Comparison of ENCODE assay signal across 19 cellular contexts in genomic region chr1:183711165-183711678, GRCh38. TPM values are rescaled to one million over a fixed set of nuclear protein-coding genes. Genes with fewer than 3 reads are reported as not detected.
DNase-seq lines count a peak whose midpoint lies in the region; ATAC-seq and TF ChIP-seq lines count a peak whose summit lies in the region.
"Had no signal": no experiment of that assay in that cellular context is flagged by ENCODE, and none has a peak within 500 bp of the region (broad histone marks: within the 10 kb centered on the region; RNA-seq: fewer than 3 reads in every experiment).

No MANE protein-coding gene starts in this region.

- no peak overlapping the region for H3K4me2 ChIP-seq in mesenchymal stem cell (ENCODE audit: low read length, poor library complexity, severe bottlenecking)
- H3K4me2 ChIP-seq: GM23338 had no signal

- no peak overlapping the region for H4K8ac ChIP-seq in mesenchymal stem cell (ENCODE audit: low read length)

- TF ChIP-seq POLR2A in heart left ventricle (IDR thresholded peaks at IDR 0.05) = no peak

- DNase-seq in Right ventricle myocardium inferior (ENCODE audit: missing footprints) (no peak), cardiac septum (ENCODE audit: low spot score) (no peak), heart left ventricle (no peak), mesenchymal stem cell (no peak), activated gamma-delta T cell (lab: John Stamatoyannopoulos, UW) (no peak), T1000 (lab: John Stamatoyannopoulos, UW) (no peak)
- DNase-seq: Karpas-422, NCI-H1417, NCI-H2081 treated with DMSO at 0.1 percent for 48 hours, NCI-H2227 treated with DMSO at 0.1 percent for 48 hours, NCI-H510A had no signal

- no peak overlapping the region for H3K23ac ChIP-seq in mesenchymal stem cell (ENCODE audit: low read length in 2 of 2)

- H2AFZ ChIP-seq in mesenchymal stem cell (ENCODE audit: low read depth, low read length) = no peak overlapping the region
- H2AFZ ChIP-seq: GM23338 had no signal

- no peak overlapping the region for H3K9ac ChIP-seq in mesenchymal stem cell (ENCODE audit: low read length)

- ATAC-seq in Right ventricle myocardium inferior (peak; percentile 14), heart left ventricle (peak; percentile 20 to 37 (median 26)), GM19328 (IDR thresholded peaks at IDR 0.05; ENCODE audit: unreplicated experiment) (no peak)
- ATAC-seq: GM23338, Panc1 had no signal

- H4K91ac ChIP-seq in mesenchymal stem cell (ENCODE audit: low read length) = peak overlapping the region; percentile 20

- no peak overlapping the region for H2AK5ac ChIP-seq in mesenchymal stem cell (ENCODE audit: low read length, severe bottlenecking)

- no peaks in the 10 kb centered on the region for H3K36me3 ChIP-seq in heart left ventricle
- H3K36me3 ChIP-seq in mesenchymal stem cell (ENCODE audit: control insufficient read depth in 1 of 2, insufficient read depth in 2 of 2, low read depth in 1 of 2, low read length in 2 of 2) = peaks cover 0 to 6% of the 10 kb centered on the region in 2 experiments
- H3K36me3 ChIP-seq: SJSA1 had no signal

- H3K14ac ChIP-seq in mesenchymal stem cell (ENCODE audit: low read length in 2 of 2) = peak overlapping the region in 1 of 2 experiments; percentile 72

- H3K4me1 ChIP-seq in heart left ventricle (peaks cover 0 to 45% (median 24%) of the 10 kb centered on the region in 12 donors), mesenchymal stem cell (ENCODE audit: control insufficient read depth, insufficient read depth, low read depth, low read length) (peaks cover 2% of the 10 kb centered on the region)

- H3K18ac ChIP-seq in mesenchymal stem cell (ENCODE audit: low read depth in 1 of 2, low read length in 2 of 2) = peak overlapping the region in 1 of 2 experiments; percentile 11

- intact Hi-C loops in Right ventricle myocardium inferior (cut with DNase I) = no loop called here
- intact Hi-C loops in cardiac septum (cut with DNase I) = no loop called here
- intact Hi-C loops in heart left ventricle (cut with DNase I) = no loop called here

- H2BK120ac ChIP-seq in mesenchymal stem cell (ENCODE audit: low read depth, low read length) = no peak overlapping the region

- TF ChIP-seq CTCF in heart left ventricle (IDR thresholded peaks at IDR 0.05) = no peak

- WGBS in heart left ventricle, 4 donors = 76 to 85% (median 81%) methylated on average over 2 of the region's 2 CpGs
- 95% methylated on average over 2 of the region's 2 CpGs for WGBS in mesenchymal stem cell

- H3K27ac ChIP-seq in heart left ventricle (peak overlapping the region in 9 of 12 donors; percentile 37 to 72 (median 50)), mesenchymal stem cell (ENCODE audit: low read length, poor library complexity, severe bottlenecking) (no peak overlapping the region)
- H3K27ac ChIP-seq: SJSA1 had no signal

- H3K4me3 ChIP-seq in heart left ventricle (no peak overlapping the region), mesenchymal stem cell (ENCODE audit: insufficient read depth in 1 of 2, low read depth in 1 of 2, low read length in 2 of 2) (no peak overlapping the region)
- H3K4me3 ChIP-seq: GM23338, SJSA1 had no signal

- no peak overlapping the region for H3K4ac ChIP-seq in mesenchymal stem cell (ENCODE audit: low read depth in 1 of 2, low read length in 2 of 2)

- peak overlapping the region in 1 of 2 experiments; percentile 23 for H2BK12ac ChIP-seq in mesenchymal stem cell (ENCODE audit: low read length in 2 of 2)

- H3K79me1 ChIP-seq in mesenchymal stem cell (replicated peaks; ENCODE audit: low read length, poor library complexity, severe bottlenecking) = peaks cover 4% of the 10 kb centered on the region

- H3K27me3 ChIP-seq in heart left ventricle (no peaks in the 10 kb centered on the region), mesenchymal stem cell (ENCODE audit: control insufficient read depth in 1 of 2, insufficient read depth in 1 of 2, low read length in 2 of 2) (no peaks in the 10 kb centered on the region)
- H3K27me3 ChIP-seq: SJSA1 had no signal

- H2BK5ac ChIP-seq in mesenchymal stem cell (ENCODE audit: low read depth, low read length, poor library complexity, severe bottlenecking) = no peak overlapping the region

- H2BK15ac ChIP-seq in mesenchymal stem cell (ENCODE audit: low read depth, poor library complexity, severe bottlenecking) = no peak overlapping the region

- peaks cover 0 to 3% (median 0%) of the 10 kb centered on the region in 12 donors for H3K9me3 ChIP-seq in heart left ventricle
- no peaks in the 10 kb centered on the region for H3K9me3 ChIP-seq in mesenchymal stem cell (ENCODE audit: control insufficient read depth, low read length)
- H3K9me3 ChIP-seq: SJSA1 had no signal

RNA-seq across cellular contexts. Expression of gene APOBEC4, which starts 58.1 kb away (rescaled TPM):
- total RNA-seq in Right ventricle myocardium inferior (not detected), cardiac septum (not detected), heart left ventricle (not detected)
- under 1 TPM in 1 of 2 donors, not detected in 1; 0.30 TPM for polyA plus RNA-seq in heart left ventricle
- not detected for polyA plus RNA-seq in mesenchymal stem cell (2013, experiment 1 of 2)
- polyA plus RNA-seq in mesenchymal stem cell (2013, experiment 2 of 2) = not detected
- total RNA-seq: A172, Daoy, GM23338, M059J, SJSA1 had no signal
- polyA plus RNA-seq: CD14-positive monocyte had no signal
